1 cellular context compared by ENCODE assay signal in the genomic region with DNA sequence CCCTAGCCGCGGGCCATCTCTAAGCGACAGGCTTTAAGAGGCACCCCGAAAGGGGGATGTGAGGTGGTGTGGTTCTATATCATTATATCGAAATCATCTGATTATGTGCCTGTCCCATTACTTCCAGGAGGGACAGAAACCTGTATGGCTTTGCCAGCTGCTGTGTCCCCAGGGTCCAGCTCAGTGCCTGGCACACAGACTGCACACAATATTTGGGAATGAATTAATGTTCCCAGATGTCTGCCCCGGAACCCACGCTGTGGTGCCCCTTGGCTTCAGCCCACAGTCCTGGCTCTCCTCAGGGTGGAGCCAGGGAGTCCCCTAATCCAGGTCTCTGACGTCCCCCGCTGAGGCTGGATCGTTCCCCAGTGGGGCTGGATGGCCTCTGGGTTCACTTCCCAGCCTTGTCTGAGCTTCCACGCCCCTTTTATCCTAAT.
TF ChIP-seq lines count a peak whose summit lies in the region.

No MANE protein-coding gene starts in this region.

TF ChIP-seq in GM23338, 12 proteins besides CTCF, POLR2A, EP300 and RAD21 (continued from another document):
- TF ChIP-seq, protein P1, sequence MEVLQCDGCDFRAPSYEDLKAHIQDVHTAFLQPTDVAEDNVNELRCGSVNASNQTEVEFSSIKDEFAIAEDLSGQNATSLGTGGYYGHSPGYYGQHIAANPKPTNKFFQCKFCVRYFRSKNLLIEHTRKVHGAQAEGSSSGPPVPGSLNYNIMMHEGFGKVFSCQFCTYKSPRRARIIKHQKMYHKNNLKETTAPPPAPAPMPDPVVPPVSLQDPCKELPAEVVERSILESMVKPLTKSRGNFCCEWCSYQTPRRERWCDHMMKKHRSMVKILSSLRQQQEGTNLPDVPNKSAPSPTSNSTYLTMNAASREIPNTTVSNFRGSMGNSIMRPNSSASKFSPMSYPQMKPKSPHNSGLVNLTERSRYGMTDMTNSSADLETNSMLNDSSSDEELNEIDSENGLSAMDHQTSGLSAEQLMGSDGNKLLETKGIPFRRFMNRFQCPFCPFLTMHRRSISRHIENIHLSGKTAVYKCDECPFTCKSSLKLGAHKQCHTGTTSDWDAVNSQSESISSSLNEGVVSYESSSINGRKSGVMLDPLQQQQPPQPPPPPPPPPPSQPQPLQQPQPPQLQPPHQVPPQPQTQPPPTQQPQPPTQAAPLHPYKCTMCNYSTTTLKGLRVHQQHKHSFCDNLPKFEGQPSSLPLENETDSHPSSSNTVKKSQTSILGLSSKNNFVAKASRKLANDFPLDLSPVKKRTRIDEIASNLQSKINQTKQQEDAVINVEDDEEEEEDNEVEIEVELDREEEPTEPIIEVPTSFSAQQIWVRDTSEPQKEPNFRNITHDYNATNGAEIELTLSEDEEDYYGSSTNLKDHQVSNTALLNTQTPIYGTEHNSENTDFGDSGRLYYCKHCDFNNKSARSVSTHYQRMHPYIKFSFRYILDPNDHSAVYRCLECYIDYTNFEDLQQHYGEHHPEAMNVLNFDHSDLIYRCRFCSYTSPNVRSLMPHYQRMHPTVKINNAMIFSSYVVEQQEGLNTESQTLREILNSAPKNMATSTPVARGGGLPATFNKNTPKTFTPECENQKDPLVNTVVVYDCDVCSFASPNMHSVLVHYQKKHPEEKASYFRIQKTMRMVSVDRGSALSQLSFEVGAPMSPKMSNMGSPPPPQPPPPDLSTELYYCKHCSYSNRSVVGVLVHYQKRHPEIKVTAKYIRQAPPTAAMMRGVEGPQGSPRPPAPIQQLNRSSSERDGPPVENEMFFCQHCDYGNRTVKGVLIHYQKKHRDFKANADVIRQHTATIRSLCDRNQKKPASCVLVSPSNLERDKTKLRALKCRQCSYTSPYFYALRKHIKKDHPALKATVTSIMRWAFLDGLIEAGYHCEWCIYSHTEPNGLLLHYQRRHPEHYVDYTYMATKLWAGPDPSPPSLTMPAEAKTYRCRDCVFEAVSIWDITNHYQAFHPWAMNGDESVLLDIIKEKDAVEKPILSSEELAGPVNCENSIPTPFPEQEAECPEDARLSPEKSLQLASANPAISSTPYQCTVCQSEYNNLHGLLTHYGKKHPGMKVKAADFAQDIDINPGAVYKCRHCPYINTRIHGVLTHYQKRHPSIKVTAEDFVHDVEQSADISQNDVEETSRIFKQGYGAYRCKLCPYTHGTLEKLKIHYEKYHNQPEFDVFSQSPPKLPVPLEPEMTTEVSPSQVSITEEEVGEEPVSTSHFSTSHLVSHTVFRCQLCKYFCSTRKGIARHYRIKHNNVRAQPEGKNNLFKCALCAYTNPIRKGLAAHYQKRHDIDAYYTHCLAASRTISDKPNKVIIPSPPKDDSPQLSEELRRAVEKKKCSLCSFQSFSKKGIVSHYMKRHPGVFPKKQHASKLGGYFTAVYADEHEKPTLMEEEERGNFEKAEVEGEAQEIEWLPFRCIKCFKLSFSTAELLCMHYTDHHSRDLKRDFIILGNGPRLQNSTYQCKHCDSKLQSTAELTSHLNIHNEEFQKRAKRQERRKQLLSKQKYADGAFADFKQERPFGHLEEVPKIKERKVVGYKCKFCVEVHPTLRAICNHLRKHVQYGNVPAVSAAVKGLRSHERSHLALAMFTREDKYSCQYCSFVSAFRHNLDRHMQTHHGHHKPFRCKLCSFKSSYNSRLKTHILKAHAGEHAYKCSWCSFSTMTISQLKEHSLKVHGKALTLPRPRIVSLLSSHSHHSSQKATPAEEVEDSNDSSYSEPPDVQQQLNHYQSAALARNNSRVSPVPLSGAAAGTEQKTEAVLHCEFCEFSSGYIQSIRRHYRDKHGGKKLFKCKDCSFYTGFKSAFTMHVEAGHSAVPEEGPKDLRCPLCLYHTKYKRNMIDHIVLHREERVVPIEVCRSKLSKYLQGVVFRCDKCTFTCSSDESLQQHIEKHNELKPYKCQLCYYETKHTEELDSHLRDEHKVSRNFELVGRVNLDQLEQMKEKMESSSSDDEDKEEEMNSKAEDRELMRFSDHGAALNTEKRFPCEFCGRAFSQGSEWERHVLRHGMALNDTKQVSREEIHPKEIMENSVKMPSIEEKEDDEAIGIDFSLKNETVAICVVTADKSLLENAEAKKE (CRISPR knock-in tag; IDR thresholded peaks at IDR 0.05), result no peak
- no peak for TF ChIP-seq JUNB (IDR thresholded peaks at IDR 0.05; ENCODE audit: unreplicated experiment)
- TF ChIP-seq EZH2phosphoT487 (IDR thresholded peaks at IDR 0.05; ENCODE audit: unreplicated experiment), result no peak
- TF ChIP-seq STAT1 (IDR thresholded peaks at IDR 0.05; ENCODE audit: unreplicated experiment), result no peak
- TF ChIP-seq ZNF114 (CRISPR knock-in tag; IDR thresholded peaks at IDR 0.05), result no peak
- TF ChIP-seq EZH2 (IDR thresholded peaks at IDR 0.05; ENCODE audit: low read depth, unreplicated experiment), result no peak
- TF ChIP-seq ZNF331 (CRISPR knock-in tag; IDR thresholded peaks at IDR 0.05; ENCODE audit: low read depth), result no peak
- TF ChIP-seq, protein P2, sequence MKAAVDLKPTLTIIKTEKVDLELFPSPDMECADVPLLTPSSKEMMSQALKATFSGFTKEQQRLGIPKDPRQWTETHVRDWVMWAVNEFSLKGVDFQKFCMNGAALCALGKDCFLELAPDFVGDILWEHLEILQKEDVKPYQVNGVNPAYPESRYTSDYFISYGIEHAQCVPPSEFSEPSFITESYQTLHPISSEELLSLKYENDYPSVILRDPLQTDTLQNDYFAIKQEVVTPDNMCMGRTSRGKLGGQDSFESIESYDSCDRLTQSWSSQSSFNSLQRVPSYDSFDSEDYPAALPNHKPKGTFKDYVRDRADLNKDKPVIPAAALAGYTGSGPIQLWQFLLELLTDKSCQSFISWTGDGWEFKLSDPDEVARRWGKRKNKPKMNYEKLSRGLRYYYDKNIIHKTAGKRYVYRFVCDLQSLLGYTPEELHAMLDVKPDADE (IDR thresholded peaks at IDR 0.05), result no peak
- no peak for TF ChIP-seq POLR2AphosphoS5 (IDR thresholded peaks at IDR 0.05; ENCODE audit: low read depth)
- TF ChIP-seq NANOG (IDR thresholded peaks at IDR 0.05; ENCODE audit: borderline replicate concordance), result no peak
